9 cellular contexts compared by ENCODE assay signal in genomic region chr9:1052119-1052907, GRCh38. TPM values are rescaled to one million over a fixed set of nuclear protein-coding genes. Genes with fewer than 3 reads are reported as not detected.
A peak's percentile ranks its signal among the peaks of the same experiment; 100 is the strongest.
DNase-seq lines count a peak whose midpoint lies in the region; ATAC-seq, FAIRE-seq and TF ChIP-seq lines count a peak whose summit lies in the region.
"Had no signal": no experiment of that assay in that cellular context is flagged by ENCODE, and none has a peak within 500 bp of the region (broad histone marks: within the 10 kb centered on the region; RNA-seq: fewer than 3 reads in every experiment).

No MANE protein-coding gene starts in this region.

- no TSS peak for BruUV-seq in PC-9 (replicated peaks; lab: Mats Ljungman, UMichigan)

- no peak overlapping the region for H3K27ac Mint-ChIP-seq in WTC11

- H3K9ac ChIP-seq in HUES48 (ENCODE audit: low read depth, low read length) (no peak overlapping the region), skeletal muscle satellite cell (ENCODE audit: low read depth, low read length) (no peak overlapping the region)

- no peak overlapping the region for H3K27ac ChIP-seq in HUES48 (ENCODE audit: low read depth, low read length)
- no peak overlapping the region for H3K27ac ChIP-seq in PC-9

- H3K9me2 ChIP-seq in PC-9 (ENCODE audit: insufficient read depth), result no peaks in the 10 kb centered on the region

- H3K36me3 ChIP-seq in HUES48 (ENCODE audit: control insufficient read depth, insufficient read depth, low read length) (no peaks in the 10 kb centered on the region), skeletal muscle satellite cell (ENCODE audit: insufficient read depth, low read length) (no peaks in the 10 kb centered on the region), PC-9 (ENCODE audit: low read depth) (no peaks in the 10 kb centered on the region)

- peaks cover 100% of the 10 kb centered on the region for H3K27me3 ChIP-seq in HUES48 (ENCODE audit: control insufficient read depth, insufficient read depth, low read length)
- peaks cover 79% of the 10 kb centered on the region for H3K27me3 ChIP-seq in skeletal muscle satellite cell (ENCODE audit: control insufficient read depth, insufficient read depth, low read length)
- H3K27me3 ChIP-seq in PC-9 (ENCODE audit: insufficient read depth, low read depth), result no peaks in the 10 kb centered on the region

- H3K4me3 ChIP-seq in HUES48 (ENCODE audit: low read depth, low read length) (peak overlapping the region; percentile 57), iPS-18c (ENCODE audit: insufficient read depth, low read depth, low read length) (peak overlapping the region; percentile 47), skeletal muscle satellite cell (ENCODE audit: low read length) (peak overlapping the region; percentile 68), PC-9 (no peak overlapping the region)

- H3K9me3 ChIP-seq in HUES48 (ENCODE audit: control insufficient read depth, insufficient read depth, low read length) (no peaks in the 10 kb centered on the region), iPS-18c (ENCODE audit: control insufficient read depth, insufficient read depth, low read length) (no peaks in the 10 kb centered on the region), skeletal muscle satellite cell (replicated peaks; ENCODE audit: low read length) (no peaks in the 10 kb centered on the region), PC-9 (ENCODE audit: insufficient read depth, low read depth) (no peaks in the 10 kb centered on the region)

- no peaks in the 10 kb centered on the region for H3F3A ChIP-seq in PC-9 (ENCODE audit: insufficient read depth, low read depth)

- H3K4me1 ChIP-seq in HUES48 (ENCODE audit: control insufficient read depth, insufficient read depth, low read length), result peaks cover 26% of the 10 kb centered on the region
- H3K4me1 ChIP-seq in skeletal muscle satellite cell (ENCODE audit: control insufficient read depth, insufficient read depth, low read length), result peaks cover 27% of the 10 kb centered on the region
- H3K4me1 ChIP-seq in PC-9 (replicated peaks; ENCODE audit: insufficient read depth), result no peaks in the 10 kb centered on the region

- peak overlapping the region; percentile 67 for H3K4me3 Mint-ChIP-seq in WTC11

- no peaks in the 10 kb centered on the region for H3K79me2 ChIP-seq in PC-9 (ENCODE audit: low read depth)

- no peak for FAIRE-seq in D721Med (lab: Jason Lieb, UNC)
- FAIRE-seq: GM18507 had no signal

- intact Hi-C loops in PC-9 (cut with micrococcal nuclease; ENCODE audit: unreplicated experiment), result no loop called here

- POLR2A ChIA-PET in WTC11 (lab: Charles Lee) (no interaction called here), PC-9 (lab: Charles Lee; ENCODE audit: unreplicated experiment) (no interaction called here)

- H3K9me3 Mint-ChIP-seq in WTC11, result no peaks in the 10 kb centered on the region

- peaks cover 97% of the 10 kb centered on the region for H3K27me3 Mint-ChIP-seq in WTC11 (ENCODE audit: low read depth)

- H3K4me2 ChIP-seq in skeletal muscle satellite cell (ENCODE audit: low read length), result peak overlapping the region; percentile 91
- H3K4me2 ChIP-seq in PC-9, result no peak overlapping the region

- H3K36me3 Mint-ChIP-seq in WTC11, result no peaks in the 10 kb centered on the region

- peaks cover 46% of the 10 kb centered on the region for H3K4me1 Mint-ChIP-seq in WTC11

- no peak for DNase-seq in WTC11 (ENCODE audit: low spot score)
- DNase-seq in D721Med (ENCODE audit: insufficient read length, low spot score), result no peak
- DNase-seq in NK-92 treated with Interleukin-12 subunit alpha and Interleukin-12 subunit beta, amount 100 ng/mL, for 24 hours (lab: John Stamatoyannopoulos, UW), result no peak
- no peak for DNase-seq in PC-9

- TF ChIP-seq CTCF in WTC11 (IDR thresholded peaks at IDR 0.05) (no peak), D721Med (IDR thresholded peaks at IDR 0.05; ENCODE audit: insufficient read depth, missing control alignments) (no peak), PC-9 (conservative IDR thresholded peaks at IDR 0.05) (no peak)

- ATAC-seq in WTC11, result no peak
- no peak for ATAC-seq in GM18909 (IDR thresholded peaks at IDR 0.05; ENCODE audit: poor library complexity, unreplicated experiment)

- no peak overlapping the region for H2AFZ ChIP-seq in PC-9

- no peaks in the 10 kb centered on the region for H4K20me1 ChIP-seq in PC-9 (ENCODE audit: insufficient read depth)

- CTCF ChIA-PET in WTC11 (lab: Charles Lee) (interaction anchor here (1.7 kb wide), 1 partner anchor 349 kb away, joined by 8 read pairs; no protein-coding TSS in a partner anchor), PC-9 (lab: Charles Lee) (no interaction called here)

TF ChIP-seq in WTC11, 78 proteins besides CTCF, POLR2A, EP300 and RAD21 (continues in another document):
- TF ChIP-seq, protein P1, sequence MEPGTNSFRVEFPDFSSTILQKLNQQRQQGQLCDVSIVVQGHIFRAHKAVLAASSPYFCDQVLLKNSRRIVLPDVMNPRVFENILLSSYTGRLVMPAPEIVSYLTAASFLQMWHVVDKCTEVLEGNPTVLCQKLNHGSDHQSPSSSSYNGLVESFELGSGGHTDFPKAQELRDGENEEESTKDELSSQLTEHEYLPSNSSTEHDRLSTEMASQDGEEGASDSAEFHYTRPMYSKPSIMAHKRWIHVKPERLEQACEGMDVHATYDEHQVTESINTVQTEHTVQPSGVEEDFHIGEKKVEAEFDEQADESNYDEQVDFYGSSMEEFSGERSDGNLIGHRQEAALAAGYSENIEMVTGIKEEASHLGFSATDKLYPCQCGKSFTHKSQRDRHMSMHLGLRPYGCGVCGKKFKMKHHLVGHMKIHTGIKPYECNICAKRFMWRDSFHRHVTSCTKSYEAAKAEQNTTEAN (CRISPR knock-in tag; IDR thresholded peaks at IDR 0.05), result no peak
- TF ChIP-seq ATF6 (CRISPR knock-in tag; IDR thresholded peaks at IDR 0.05) (no peak), ESRRA (CRISPR knock-in tag; IDR thresholded peaks at IDR 0.05; ENCODE audit: borderline replicate concordance) (no peak), NR3C1 (CRISPR knock-in tag; conservative IDR thresholded peaks at IDR 0.05; ENCODE audit: low read depth) (no peak), TCF7 (CRISPR knock-in tag; IDR thresholded peaks at IDR 0.05; ENCODE audit: low read depth) (no peak), JAZF1 (CRISPR knock-in tag; IDR thresholded peaks at IDR 0.05) (no peak), ZMAT4 (CRISPR knock-in tag; IDR thresholded peaks at IDR 0.05) (no peak), TP53 (CRISPR knock-in tag; IDR thresholded peaks at IDR 0.05) (no peak), SMAD3 (CRISPR knock-in tag; IDR thresholded peaks at IDR 0.05; ENCODE audit: borderline replicate concordance) (no peak), ERG (CRISPR knock-in tag; IDR thresholded peaks at IDR 0.05) (no peak), SP1 (CRISPR knock-in tag; conservative IDR thresholded peaks at IDR 0.05) (no peak), TEAD4 (CRISPR knock-in tag; IDR thresholded peaks at IDR 0.05) (no peak), NFYB (CRISPR knock-in tag; conservative IDR thresholded peaks at IDR 0.05; ENCODE audit: low read depth) (no peak)
- TF ChIP-seq, protein P2, sequence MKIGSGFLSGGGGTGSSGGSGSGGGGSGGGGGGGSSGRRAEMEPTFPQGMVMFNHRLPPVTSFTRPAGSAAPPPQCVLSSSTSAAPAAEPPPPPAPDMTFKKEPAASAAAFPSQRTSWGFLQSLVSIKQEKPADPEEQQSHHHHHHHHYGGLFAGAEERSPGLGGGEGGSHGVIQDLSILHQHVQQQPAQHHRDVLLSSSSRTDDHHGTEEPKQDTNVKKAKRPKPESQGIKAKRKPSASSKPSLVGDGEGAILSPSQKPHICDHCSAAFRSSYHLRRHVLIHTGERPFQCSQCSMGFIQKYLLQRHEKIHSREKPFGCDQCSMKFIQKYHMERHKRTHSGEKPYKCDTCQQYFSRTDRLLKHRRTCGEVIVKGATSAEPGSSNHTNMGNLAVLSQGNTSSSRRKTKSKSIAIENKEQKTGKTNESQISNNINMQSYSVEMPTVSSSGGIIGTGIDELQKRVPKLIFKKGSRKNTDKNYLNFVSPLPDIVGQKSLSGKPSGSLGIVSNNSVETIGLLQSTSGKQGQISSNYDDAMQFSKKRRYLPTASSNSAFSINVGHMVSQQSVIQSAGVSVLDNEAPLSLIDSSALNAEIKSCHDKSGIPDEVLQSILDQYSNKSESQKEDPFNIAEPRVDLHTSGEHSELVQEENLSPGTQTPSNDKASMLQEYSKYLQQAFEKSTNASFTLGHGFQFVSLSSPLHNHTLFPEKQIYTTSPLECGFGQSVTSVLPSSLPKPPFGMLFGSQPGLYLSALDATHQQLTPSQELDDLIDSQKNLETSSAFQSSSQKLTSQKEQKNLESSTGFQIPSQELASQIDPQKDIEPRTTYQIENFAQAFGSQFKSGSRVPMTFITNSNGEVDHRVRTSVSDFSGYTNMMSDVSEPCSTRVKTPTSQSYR (CRISPR knock-in tag; IDR thresholded peaks at IDR 0.05), result no peak

RNA-seq across cellular contexts. Expression of gene DMRT2, which starts 2.2 kb away (rescaled TPM):
- total RNA-seq in WTC11 (2021) (not detected in 3 replicates), PC-9 (2021) (not detected in 2 replicates)
- total RNA-seq in skeletal muscle satellite cell (2012; rRNA removed), result 0.51 and 0.87 TPM in 2 replicates
